ENCODE assay signal across 23 cellular contexts in genomic region chr2:139374307-139374850, GRCh38.
"Had no signal": no experiment of that assay in that cellular context is flagged by ENCODE, and none has a peak within 500 bp of the region (broad histone marks: within the 10 kb centered on the region; RNA-seq: fewer than 3 reads in every experiment).

No MANE protein-coding gene starts in this region.

- H3K4me3 ChIP-seq: coronary artery, gastrocnemius medialis, lower lobe of right lung, pancreas, right lobe of liver, suprapubic skin, transverse colon, upper lobe of right lung, uterus had no signal

- H3K9me3 ChIP-seq: gastrocnemius medialis, lower lobe of right lung, neutrophil, pancreas, right lobe of liver, suprapubic skin, transverse colon, upper lobe of right lung, uterus had no signal

- DNase-seq: dermis blood vessel endothelial cell; effector memory CD8-positive, alpha-beta T cell; foreskin fibroblast; gastrocnemius medialis; head of caudate nucleus; left cardiac atrium; left ventricle myocardium superior; lower lobe of right lung; naive B cell; pancreas; right lobe of liver; small intestine; stimulated activated CD4-positive, alpha-beta T cell treated with anti-CD3 and anti-CD28 coated beads, Interleukin-15, amount 100 ng/mL, for 24 hours; stimulated activated CD4-positive, alpha-beta T cell treated with anti-CD3 and anti-CD28 coated beads, Interleukin-2, amount 100 ng/mL, for 48 hours; stimulated activated naive B cell treated with anti-CD40 and anti-IgM and Interleukin-4, amounts not matched to agents 10 μg/mL and 1 μg/mL and 100 μg/mL, for 72 hours; transverse colon; upper lobe of right lung; uterus had no signal

- H3K36me3 ChIP-seq: gastrocnemius medialis, lower lobe of right lung, neutrophil, pancreas, right lobe of liver, suprapubic skin, transverse colon, upper lobe of right lung, uterus had no signal

- H3K4me1 ChIP-seq: gastrocnemius medialis, lower lobe of right lung, pancreas, right lobe of liver, suprapubic skin, transverse colon, upper lobe of right lung, uterus had no signal

- H3K27ac ChIP-seq: coronary artery, gastrocnemius medialis, lower lobe of right lung, neutrophil, pancreas, right lobe of liver, suprapubic skin, transverse colon, upper lobe of right lung, uterus had no signal

- ATAC-seq: effector memory CD8-positive, alpha-beta T cell; esophagus mucosa; gastrocnemius medialis; left cardiac atrium; left ventricle myocardium superior; lower lobe of right lung; natural killer cell treated with Interleukin-12 subunit alpha and Interleukin-12 subunit beta and Interleukin-15 and Interleukin-18, amount 100 ng/mL, for 72 hours; pancreas; right lobe of liver; stimulated activated naive B cell treated with anti-CD40 and anti-IgM and Interleukin-4, amounts not matched to agents 10 μg/mL and 1 μg/mL and 100 μg/mL, for 72 hours; upper lobe of right lung had no signal

- H3K27me3 ChIP-seq: gastrocnemius medialis, neutrophil, pancreas, right lobe of liver, suprapubic skin, transverse colon, upper lobe of right lung, uterus had no signal
